In genomic region chr17:40121191-40121885, GRCh38 we compare ENCODE assay signal across 1 cellular context.
TF ChIP-seq lines count a peak whose summit lies in the region.

No MANE protein-coding gene starts in this region.

TF ChIP-seq in K562, 482 proteins besides CTCF, POLR2A, EP300 and RAD21:
- TF ChIP-seq PHF8 (IDR thresholded peaks at IDR 0.05; ENCODE audit: borderline replicate concordance, low read length): 0 out of 2 replicates have a peak, but pooled peaks have one; percentile 27
- 0 out of 2 replicates have a peak, but pooled peaks have one; percentile 9 for TF ChIP-seq MYC (IDR thresholded peaks at IDR 0.05; ENCODE audit: low read depth, low read length)
- no peak for TF ChIP-seq MYC (CRISPR knock-in tag; IDR thresholded peaks at IDR 0.05; ENCODE audit: borderline replicate concordance, low read depth)
- TF ChIP-seq PCBP1 (IDR thresholded peaks at IDR 0.05; ENCODE audit: low read depth, low read length, poor library complexity, severe bottlenecking): peak; percentile 63
- no peak for TF ChIP-seq FOS (IDR thresholded peaks at IDR 0.05; ENCODE audit: extremely low read depth, insufficient read length)
- 0 out of 2 replicates have a peak, but pooled peaks have one; percentile 8 for TF ChIP-seq POLR2G (IDR thresholded peaks at IDR 0.05; ENCODE audit: low read depth, low read length)
- 0 out of 2 replicates have a peak, but pooled peaks have one; percentile 23 for TF ChIP-seq ZBTB9 (CRISPR knock-in tag; IDR thresholded peaks at IDR 0.05)
- TF ChIP-seq DPF2 (IDR thresholded peaks at IDR 0.05): no peak
- peak in 1 of 3 experiments; percentile 47 for TF ChIP-seq YY1 (IDR thresholded peaks at IDR 0.05; ENCODE audit: borderline replicate concordance in 1 of 3, control insufficient read depth in 1 of 3, extremely low read depth in 1 of 3, insufficient read depth in 3 of 3, insufficient read length in 1 of 3, insufficient replicate concordance in 2 of 3, low read depth in 1 of 3, low read length in 2 of 3)
- TF ChIP-seq CEBPG (CRISPR knock-in tag; IDR thresholded peaks at IDR 0.05): no peak
- TF ChIP-seq CEBPG (tag; conservative IDR thresholded peaks at IDR 0.05 in 1 of 2, IDR thresholded peaks at IDR 0.05 in 1 of 2): peak in 1 of 2 experiments; percentile 73; a peak in 2 of 4 replicates
- TF ChIP-seq BRD4 (IDR thresholded peaks at IDR 0.05): 0 out of 2 replicates have a peak, but pooled peaks have one; percentile 31
- 0 out of 2 replicates have a peak, but pooled peaks have one; percentile 2 for TF ChIP-seq GABPA (tag; conservative IDR thresholded peaks at IDR 0.05; ENCODE audit: low read depth)
- TF ChIP-seq ZFX (CRISPR knock-in tag; IDR thresholded peaks at IDR 0.05): peak; percentile 44; the same call in 1 of the 2 replicates
- no peak for TF ChIP-seq ARID2 (IDR thresholded peaks at IDR 0.05)
- TF ChIP-seq HMGN3 (IDR thresholded peaks at IDR 0.05; ENCODE audit: borderline replicate concordance, extremely low read depth, insufficient read length, low read depth, low read length): no peak
- TF ChIP-seq MAZ (CRISPR knock-in tag; conservative IDR thresholded peaks at IDR 0.05 in 1 of 2, IDR thresholded peaks at IDR 0.05 in 1 of 2): peak in 1 of 2 experiments; percentile 5; a peak in 1 of 4 replicates
- TF ChIP-seq NFIC (IDR thresholded peaks at IDR 0.05): peak; percentile 63
- peak; percentile 60 for TF ChIP-seq RBFOX2 (IDR thresholded peaks at IDR 0.05; ENCODE audit: low read depth, low read length)
